ENCODE assay signal across 8 cellular contexts in the genomic region with DNA sequence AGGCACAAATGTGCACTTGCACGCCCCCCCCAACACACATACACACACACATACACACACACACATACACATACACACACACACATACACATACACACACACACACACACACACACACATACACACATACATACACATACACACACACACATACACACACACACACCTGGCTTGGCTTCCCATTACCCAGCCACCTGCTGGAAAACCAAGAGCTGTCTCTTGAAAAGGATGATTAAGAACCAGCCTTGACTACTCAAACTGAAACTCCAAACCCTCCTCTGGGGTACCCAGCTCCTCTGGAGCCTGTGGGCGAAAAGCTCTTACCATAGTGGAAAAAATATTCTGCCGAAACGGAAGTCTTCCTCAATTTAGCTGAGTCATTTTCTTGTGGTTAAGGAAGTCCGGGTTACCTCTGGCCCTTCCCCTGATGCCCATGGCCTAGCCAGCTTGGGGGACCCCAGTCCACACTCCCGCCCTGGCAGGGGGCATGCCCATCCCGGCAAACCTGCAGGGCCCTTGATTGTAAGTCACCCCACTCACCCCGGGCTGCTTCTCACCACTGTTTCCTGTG. TPM values are rescaled to one million over a fixed set of nuclear protein-coding genes. Genes with fewer than 3 reads are reported as not detected.
A peak's percentile ranks its signal among the peaks of the same experiment; 100 is the strongest.
DNase-seq lines count a peak whose midpoint lies in the region; ATAC-seq and TF ChIP-seq lines count a peak whose summit lies in the region.

No MANE protein-coding gene starts in this region.

- 58 to 60% methylated on average over 5 to 6 of the region's 8 CpGs for WGBS in esophagus squamous epithelium, 2 donors

- intact Hi-C loops in ascending aorta (cut with DNase I) (loop anchor here (5.0 kb wide), 1 partner anchor 37 kb away; no protein-coding TSS in a partner anchor), esophagus squamous epithelium (cut with DNase I) (no loop called here)

- H3K4me3 ChIP-seq in ascending aorta (no peak overlapping the region), esophagus squamous epithelium (no peak overlapping the region)

- H3K36me3 ChIP-seq in ascending aorta (no peaks in the 10 kb centered on the region), esophagus squamous epithelium (no peaks in the 10 kb centered on the region)

- in situ Hi-C loops in KBM-7 (cut with MboI; ENCODE audit: low pct_unique_long_range_greater_than_20kb, low sequenced_read_pairs): no loop called here

- no peaks in the 10 kb centered on the region for H3K4me1 ChIP-seq in ascending aorta
- peaks cover 10 to 24% (median 11%) of the 10 kb centered on the region in 3 donors for H3K4me1 ChIP-seq in esophagus squamous epithelium

- H3K27ac Mint-ChIP-seq in immature natural killer cell: peak overlapping the region in 4 of 6 donors; percentile 12 to 74 (median 48)

- peaks cover 0 to 8% (median 2%) of the 10 kb centered on the region in 3 donors for H3K27me3 Mint-ChIP-seq in immature natural killer cell (ENCODE audit: low read depth in 3 of 3)

- TF ChIP-seq CTCF in GM10266 (IDR thresholded peaks at IDR 0.05; ENCODE audit: control insufficient read depth, insufficient read depth, low read depth, missing control alignments): no peak
- no peak for TF ChIP-seq CTCF in ascending aorta (IDR thresholded peaks at IDR 0.05)
- TF ChIP-seq CTCF in esophagus squamous epithelium (IDR thresholded peaks at IDR 0.05): no peak

- no peaks in the 10 kb centered on the region for H3K27me3 ChIP-seq in ascending aorta
- no peaks in the 10 kb centered on the region for H3K27me3 ChIP-seq in esophagus squamous epithelium

- no peak overlapping the region for H3K4me3 Mint-ChIP-seq in immature natural killer cell

- H3K27ac ChIP-seq in ascending aorta: no peak overlapping the region
- peak overlapping the region in 1 of 4 donors; percentile 18 for H3K27ac ChIP-seq in esophagus squamous epithelium

- H3K9me3 Mint-ChIP-seq in immature natural killer cell: no peaks in the 10 kb centered on the region

- no peaks in the 10 kb centered on the region for H3K36me3 Mint-ChIP-seq in immature natural killer cell

- DNase-seq in GM10266 (ENCODE audit: extremely low spot score): peak; percentile 74
- DNase-seq in KBM-7: peak; percentile 47
- no peak for DNase-seq in immature natural killer cell
- no peak for DNase-seq in NCI-H345 (lab: John Stamatoyannopoulos, UW)
- no peak for DNase-seq in ascending aorta (ENCODE audit: low spot score in 2 of 2)
- no peak for DNase-seq in AML-193 (lab: John Stamatoyannopoulos, UW)
- no peak for DNase-seq in esophagus squamous epithelium (lab: John Stamatoyannopoulos, UW)

- TF ChIP-seq POLR2A in esophagus squamous epithelium (IDR thresholded peaks at IDR 0.05): no peak

- peaks cover 0 to 3% of the 10 kb centered on the region in 2 donors for H3K4me1 Mint-ChIP-seq in immature natural killer cell

- H3K9me3 ChIP-seq in ascending aorta (no peaks in the 10 kb centered on the region), esophagus squamous epithelium (no peaks in the 10 kb centered on the region)

- peak; percentile 82 for ATAC-seq in GM21447 (IDR thresholded peaks at IDR 0.05; ENCODE audit: unreplicated experiment)

RNA-seq across cellular contexts. Expression of a gene that starts 21.9 kb away (rescaled TPM):
- polyA plus RNA-seq in immature natural killer cell: 1 to 10 TPM; 2.7 to 5.3 (median 3.9) TPM
- total RNA-seq in ascending aorta (14.9 TPM), esophagus squamous epithelium (10 to 100 TPM; 27.1 to 33.5 (median 31.5) TPM)

RNA-seq across cellular contexts. Expression of a gene that starts 54.8 kb away (rescaled TPM):
- polyA plus RNA-seq in immature natural killer cell: not detected
- total RNA-seq in ascending aorta (not detected), esophagus squamous epithelium (not detected)

Comparison
In these comparisons a context has a peak if more than half of its experiments do, and no peak if none do; other contexts are left out.
1. DNase-seq: peak in GM10266 (single experiment) and KBM-7 (single experiment); none in immature natural killer cell (0 of 3), NCI-H345 (single experiment), ascending aorta (0 of 2), AML-193 (0 of 2) and esophagus squamous epithelium (single experiment).